In genomic region chr3:159260049-159260662, GRCh38 we compare ENCODE assay signal across 10 cellular contexts.
A peak's percentile ranks its signal among the peaks of the same experiment; 100 is the strongest.
DNase-seq lines count a peak whose midpoint lies in the region; TF ChIP-seq lines count a peak whose summit lies in the region.
"Had no signal": no experiment of that assay in that cellular context is flagged by ENCODE, and none has a peak within 500 bp of the region (broad histone marks: within the 10 kb centered on the region; RNA-seq: fewer than 3 reads in every experiment).

No MANE protein-coding gene starts in this region.

- H3K27me3 Mint-ChIP-seq in H9 (ENCODE audit: low read depth): peaks cover 8% of the 10 kb centered on the region

- TF ChIP-seq CTCF in H9 (conservative IDR thresholded peaks at IDR 0.05): peak; percentile 84
- peak; percentile 24; the same call in 1 of the 2 replicates for TF ChIP-seq CTCF in WI38 (IDR thresholded peaks at IDR 0.05; ENCODE audit: low read depth, low read length)
- TF ChIP-seq CTCF in osteoblast (IDR thresholded peaks at IDR 0.05; ENCODE audit: extremely low read depth, low read depth, low read length): peak; percentile 70

- no peak overlapping the region for H3K9ac ChIP-seq in H9 (ENCODE audit: extremely low read depth, insufficient read length, low read length)

- no peaks in the 10 kb centered on the region for H3K4me1 Mint-ChIP-seq in H9

- H2BK12ac ChIP-seq in H9 (ENCODE audit: insufficient read length, low read depth, low read length): no peak overlapping the region

- no peak overlapping the region for H3K4me3 Mint-ChIP-seq in H9

- H3K9me3 Mint-ChIP-seq in H9: no peaks in the 10 kb centered on the region
- H3K9me3 Mint-ChIP-seq: activated naive CD4-positive, alpha-beta T cell treated with anti-CD3 and anti-CD28 coated beads, Interleukin-2, amount 50 U/mL, for 72 hours had no signal

- no CpG with 5 or more reads among the region's 5 CpGs for WGBS in H9 (ENCODE audit: extremely low coverage, insufficient read length, low lambda C conversion rate)

- H3K4me1 ChIP-seq in H9 (ENCODE audit: insufficient read depth, low read length): no peaks in the 10 kb centered on the region
- no peaks in the 10 kb centered on the region for H3K4me1 ChIP-seq in osteoblast (ENCODE audit: insufficient read depth, low read length)
- no peaks in the 10 kb centered on the region for H3K4me1 ChIP-seq in effector memory CD4-positive, alpha-beta T cell (ENCODE audit: control insufficient read depth, insufficient read depth, low read length, poor library complexity, severe bottlenecking)

- H2BK120ac ChIP-seq in H9 (ENCODE audit: low read depth, low read length, poor library complexity, severe bottlenecking): no peak overlapping the region

- no peak overlapping the region for H3K18ac ChIP-seq in H9 (ENCODE audit: insufficient read length, low read depth, low read length)

- no peak overlapping the region for H3K4ac ChIP-seq in H9 (ENCODE audit: low read depth, low read length)

- no peak overlapping the region for H2AK5ac ChIP-seq in H9 (ENCODE audit: insufficient read length, low read length)

- no peaks in the 10 kb centered on the region for H3K79me1 ChIP-seq in H9 (ENCODE audit: insufficient read depth, low read depth, low read length, poor library complexity, severe bottlenecking)

- H3K4me2 ChIP-seq in H9 (ENCODE audit: insufficient read depth, insufficient read length, low read length): no peak overlapping the region
- H3K4me2 ChIP-seq in osteoblast (ENCODE audit: insufficient read depth, low read length): no peak overlapping the region
- H3K4me2 ChIP-seq: BLaER1 treated with 17β-estradiol and CSF1 and Interleukin-3, amounts not matched to agents 10 nM and 100 nM had no signal

- H3K4me3 ChIP-seq in WI38 (ENCODE audit: low read depth, low read length): no peak overlapping the region
- no peak overlapping the region for H3K4me3 ChIP-seq in osteoblast (ENCODE audit: insufficient read depth, low read length)
- H3K4me3 ChIP-seq in effector memory CD4-positive, alpha-beta T cell (ENCODE audit: insufficient read depth, low read depth, low read length, poor library complexity, severe bottlenecking): no peak overlapping the region
- H3K4me3 ChIP-seq: BLaER1 treated with 17β-estradiol and CSF1 and Interleukin-3, amounts not matched to agents 10 nM and 100 nM had no signal

- H3K9me3 ChIP-seq in H9 (ENCODE audit: control insufficient read depth, low read depth, low read length) (no peaks in the 10 kb centered on the region), osteoblast (ENCODE audit: low read depth, low read length) (no peaks in the 10 kb centered on the region)
- H3K9me3 ChIP-seq in effector memory CD4-positive, alpha-beta T cell (ENCODE audit: control insufficient read depth, low read length): no peaks in the 10 kb centered on the region
- H3K9me3 ChIP-seq: BLaER1 treated with 17β-estradiol and CSF1 and Interleukin-3, amounts not matched to agents 10 nM and 100 nM had no signal

- no peak overlapping the region for H2BK15ac ChIP-seq in H9 (ENCODE audit: low read depth, low read length)

- H3K36me3 Mint-ChIP-seq in H9 (ENCODE audit: insufficient read depth in 1 of 3, low read depth in 3 of 3): no peaks in the 10 kb centered on the region
- H3K36me3 Mint-ChIP-seq: activated naive CD4-positive, alpha-beta T cell treated with anti-CD3 and anti-CD28 coated beads, Interleukin-2, amount 50 U/mL, for 72 hours had no signal

- H3K79me2 ChIP-seq in H9 (ENCODE audit: insufficient read depth, low read length) (no peaks in the 10 kb centered on the region), osteoblast (ENCODE audit: insufficient read depth, low read length) (no peaks in the 10 kb centered on the region)

- no peak overlapping the region for H3T11ph ChIP-seq in H9 (ENCODE audit: low read length)

- H2AFZ ChIP-seq in H9 (ENCODE audit: low read length) (no peak overlapping the region), osteoblast (ENCODE audit: low read length) (peak overlapping the region; percentile 17)

- no peak overlapping the region for H3K56ac ChIP-seq in H9 (ENCODE audit: insufficient read length, low read depth, low read length)

- no peak overlapping the region for H4K5ac ChIP-seq in H9 (ENCODE audit: insufficient read length, low read depth, low read length)

- H4K91ac ChIP-seq in H9 (ENCODE audit: insufficient read length, low read depth, low read length): no peak overlapping the region

- H3K14ac ChIP-seq in H9 (ENCODE audit: insufficient read depth, low read length): no peak overlapping the region

- H4K8ac ChIP-seq in H9 (replicated peaks; ENCODE audit: insufficient read length, low read depth, low read length): no peak overlapping the region

- H2BK20ac ChIP-seq in H9 (ENCODE audit: low read depth, low read length, poor library complexity, severe bottlenecking): no peak overlapping the region

- H3K27ac Mint-ChIP-seq in H9: no peak overlapping the region
- H3K27ac Mint-ChIP-seq: activated naive CD4-positive, alpha-beta T cell treated with anti-CD3 and anti-CD28 coated beads, Interleukin-2, amount 50 U/mL, for 72 hours had no signal

- no peaks in the 10 kb centered on the region for H3K36me3 ChIP-seq in osteoblast (ENCODE audit: insufficient read depth, low read length)
- H3K36me3 ChIP-seq in effector memory CD4-positive, alpha-beta T cell (ENCODE audit: control insufficient read depth, insufficient read depth, low read length): no peaks in the 10 kb centered on the region
- H3K36me3 ChIP-seq: BLaER1 treated with 17β-estradiol and CSF1 and Interleukin-3, amounts not matched to agents 10 nM and 100 nM had no signal

- H3K23me2 ChIP-seq in H9 (ENCODE audit: insufficient read length, low read depth, low read length, poor library complexity, severe bottlenecking): no peaks in the 10 kb centered on the region

- DNase-seq in DMS153 treated with DMSO at 0.1 percent for 48 hours (lab: John Stamatoyannopoulos, UW; ENCODE audit: unreplicated experiment) (peak; percentile 32), DMS153 (lab: John Stamatoyannopoulos, UW) (no peak), H9 (peak; percentile 31), NCI-H1694 treated with DMSO at 0.1 percent for 48 hours (lab: John Stamatoyannopoulos, UW) (peak; percentile 50), fibroblast of the conjunctiva (ENCODE audit: low read depth) (peak; percentile 53), osteoblast (ENCODE audit: insufficient read length, low spot score, missing footprints) (peak; percentile 45)
- DNase-seq in effector memory CD4-positive, alpha-beta T cell: no peak

- no peak overlapping the region for H3K27ac ChIP-seq in H9 (ENCODE audit: insufficient read length, low read depth, low read length)
- H3K27ac ChIP-seq in osteoblast (ENCODE audit: low read depth, low read length): no peak overlapping the region
- no peak overlapping the region for H3K27ac ChIP-seq in effector memory CD4-positive, alpha-beta T cell (ENCODE audit: insufficient read depth, low read length, poor library complexity, severe bottlenecking)
- H3K27ac ChIP-seq: BLaER1 treated with 17β-estradiol and CSF1 and Interleukin-3, amounts not matched to agents 10 nM and 100 nM had no signal

- H4K20me1 ChIP-seq in H9 (ENCODE audit: control insufficient read depth, insufficient read depth, insufficient read length) (no peaks in the 10 kb centered on the region), osteoblast (ENCODE audit: insufficient read depth, low read length) (no peaks in the 10 kb centered on the region)
- H4K20me1 ChIP-seq: BLaER1 treated with 17β-estradiol and CSF1 and Interleukin-3, amounts not matched to agents 10 nM and 100 nM had no signal

- no peak overlapping the region for H2BK5ac ChIP-seq in H9 (ENCODE audit: insufficient read length, low read length)

- H3K27me3 ChIP-seq in H9 (ENCODE audit: insufficient read depth, low read length) (no peaks in the 10 kb centered on the region), osteoblast (ENCODE audit: insufficient read depth, low read length) (no peaks in the 10 kb centered on the region)
- no peaks in the 10 kb centered on the region for H3K27me3 ChIP-seq in effector memory CD4-positive, alpha-beta T cell (replicated peaks; ENCODE audit: control insufficient read depth, insufficient read depth, low read length, poor library complexity, severe bottlenecking)
- H3K27me3 ChIP-seq: BLaER1 treated with 17β-estradiol and CSF1 and Interleukin-3, amounts not matched to agents 10 nM and 100 nM had no signal

- H3K23ac ChIP-seq in H9 (ENCODE audit: insufficient read length, low read depth, low read length): no peak overlapping the region

Comparison
In these comparisons a context has a peak if more than half of its experiments do, and no peak if none do; other contexts are left out.
1. DNase-seq: peak in DMS153 treated with DMSO at 0.1 percent for 48 hours (single experiment), H9 (single experiment), NCI-H1694 treated with DMSO at 0.1 percent for 48 hours (single experiment), fibroblast of the conjunctiva (single experiment) and osteoblast (single experiment); none in DMS153 (single experiment) and effector memory CD4-positive, alpha-beta T cell (0 of 3).
2. CTCF ChIP-seq: peak in every context shown above with its lines; median percentile 84 in H9; 70 in osteoblast; 24 in WI38.